In genomic region chr3:41681479-41681878, GRCh38 we compare ENCODE assay signal across 10 cellular contexts.
DNase-seq lines count a peak whose midpoint lies in the region; ATAC-seq, FAIRE-seq and TF ChIP-seq lines count a peak whose summit lies in the region.
"Had no signal": no experiment of that assay in that cellular context is flagged by ENCODE, and none has a peak within 500 bp of the region (broad histone marks: within the 10 kb centered on the region; RNA-seq: fewer than 3 reads in every experiment).

No MANE protein-coding gene starts in this region.

- peak overlapping the region in 1 of 11 experiments; percentile 2; a peak in 1 of 22 replicates for H3K9ac ChIP-seq in BLaER1 treated with 17β-estradiol and CSF1 and Interleukin-3, amounts not matched to agents 10 nM and 100 nM

- POLR2A ChIA-PET in MCF 10A (lab: Yijun Ruan, JAX), result interaction anchor here (0.6 to 1.1 kb wide), 4 partner anchors 14 to 431 kb away, joined by 3 to 5 read pairs (median 3); no protein-coding TSS in a partner anchor

- H3K4me3 ChIP-seq in BLaER1 treated with 17β-estradiol and CSF1 and Interleukin-3, amounts not matched to agents 10 nM and 100 nM, result no peak overlapping the region
- no peak overlapping the region for H3K4me3 ChIP-seq in lower lobe of right lung
- H3K4me3 ChIP-seq: tibial artery had no signal

- peak overlapping the region in 10 of 11 experiments; percentile 16 to 58 (median 42); a peak in 19 of 22 replicates for H3K4me2 ChIP-seq in BLaER1 treated with 17β-estradiol and CSF1 and Interleukin-3, amounts not matched to agents 10 nM and 100 nM

- peaks cover 7% of the 10 kb centered on the region for H3K9me3 Mint-ChIP-seq in MCF 10A (ENCODE audit: unreplicated experiment)

- peak overlapping the region; percentile 60 for H3K4me3 Mint-ChIP-seq in MCF 10A (ENCODE audit: unreplicated experiment)

- no TSS peak for BruUV-seq in MCF 10A (replicated peaks; lab: Mats Ljungman, UMichigan)

- H3K9me3 ChIP-seq in BLaER1 treated with 17β-estradiol and CSF1 and Interleukin-3, amounts not matched to agents 10 nM and 100 nM (replicated peaks in 1 of 11), result peaks cover 0 to 6% (median 0%) of the 10 kb centered on the region in 11 experiments; a peak in 4 of 22 replicates
- H3K9me3 ChIP-seq in lower lobe of right lung, result no peaks in the 10 kb centered on the region
- H3K9me3 ChIP-seq: tibial artery had no signal

- TF ChIP-seq CTCF in MCF 10A (IDR thresholded peaks at IDR 0.05; ENCODE audit: unreplicated experiment), result no peak
- no peak for TF ChIP-seq CTCF in lower lobe of right lung (IDR thresholded peaks at IDR 0.05)
- no peak for TF ChIP-seq CTCF in D721Med (IDR thresholded peaks at IDR 0.05; ENCODE audit: insufficient read depth, missing control alignments)

- no peaks in the 10 kb centered on the region for H3K36me3 Mint-ChIP-seq in MCF 10A (ENCODE audit: insufficient read depth, unreplicated experiment)

- intact Hi-C loops in MCF 10A (cut with micrococcal nuclease) (no loop called here), lower lobe of right lung (cut with DNase I) (no loop called here)

- H3K27ac ChIP-seq in BLaER1 treated with 17β-estradiol and CSF1 and Interleukin-3, amounts not matched to agents 10 nM and 100 nM, result peak overlapping the region in 9 of 11 experiments; percentile 8 to 60 (median 53); a peak in 16 of 22 replicates
- no peak overlapping the region for H3K27ac ChIP-seq in lower lobe of right lung
- H3K27ac ChIP-seq: epithelial cell of prostate, tibial artery had no signal

- peak; percentile 78 to 81 for ATAC-seq in lower lobe of right lung

- H4K20me1 ChIP-seq in BLaER1 treated with 17β-estradiol and CSF1 and Interleukin-3, amounts not matched to agents 10 nM and 100 nM, result no peaks in the 10 kb centered on the region

- no peak for FAIRE-seq in D721Med (lab: Jason Lieb, UNC)

- H3K36me3 ChIP-seq in BLaER1 treated with 17β-estradiol and CSF1 and Interleukin-3, amounts not matched to agents 10 nM and 100 nM, result no peaks in the 10 kb centered on the region
- no peaks in the 10 kb centered on the region for H3K36me3 ChIP-seq in lower lobe of right lung
- H3K36me3 ChIP-seq: tibial artery had no signal

- H3K4me1 ChIP-seq in BLaER1 treated with 17β-estradiol and CSF1 and Interleukin-3, amounts not matched to agents 10 nM and 100 nM, result peaks cover 13 to 24% (median 20%) of the 10 kb centered on the region in 10 experiments
- H3K4me1 ChIP-seq in lower lobe of right lung, result peaks cover 7% of the 10 kb centered on the region

- peak overlapping the region; percentile 72 for H3K27ac Mint-ChIP-seq in MCF 10A (ENCODE audit: low read depth, unreplicated experiment)

- CTCF ChIA-PET in MCF 10A (lab: Yijun Ruan, JAX), result no interaction called here

- peak; percentile 98 for DNase-seq in MV-4-11 (lab: John Stamatoyannopoulos, UW)
- DNase-seq in MCF 10A (ENCODE audit: unreplicated experiment), result peak; percentile 91
- DNase-seq in lower lobe of right lung, result no peak
- no peak for DNase-seq in activated naive CD4-positive, alpha-beta T cell treated with anti-CD3 and anti-CD28 coated beads, Interleukin-2, amount 50 U/mL, for 16 hours
- DNase-seq in effector CD8-positive, alpha-beta T cell (lab: John Stamatoyannopoulos, UW), result no peak
- no peak for DNase-seq in iPS-NIHi7 (ENCODE audit: extremely low spot score)
- DNase-seq in D721Med (ENCODE audit: insufficient read length, low spot score), result no peak
- DNase-seq: tibial artery had no signal

- H3K27me3 Mint-ChIP-seq in MCF 10A (ENCODE audit: insufficient read depth, unreplicated experiment), result no peaks in the 10 kb centered on the region

- no peaks in the 10 kb centered on the region for H3K27me3 ChIP-seq in BLaER1 treated with 17β-estradiol and CSF1 and Interleukin-3, amounts not matched to agents 10 nM and 100 nM
- H3K27me3 ChIP-seq in lower lobe of right lung (ENCODE audit: low read depth), result no peaks in the 10 kb centered on the region
- H3K27me3 ChIP-seq: tibial artery had no signal

- H3K4me1 Mint-ChIP-seq in MCF 10A (ENCODE audit: insufficient read depth, unreplicated experiment), result peaks cover 32% of the 10 kb centered on the region

Comparison
In these comparisons a context has a peak if more than half of its experiments do, and no peak if none do; other contexts are left out.
1. DNase-seq: peak in MV-4-11 (single experiment) and MCF 10A (single experiment); none in lower lobe of right lung (single experiment), activated naive CD4-positive, alpha-beta T cell treated with anti-CD3 and anti-CD28 coated beads, Interleukin-2, amount 50 U/mL, for 16 hours (single experiment), effector CD8-positive, alpha-beta T cell (single experiment), iPS-NIHi7 (single experiment) and D721Med (single experiment).